ENCODE assay signal across 6 cellular contexts in genomic region chr4:112559053-112559452, GRCh38. TPM values are rescaled to one million over a fixed set of nuclear protein-coding genes. Genes with fewer than 3 reads are reported as not detected.
"Had no signal": no experiment of that assay in that cellular context is flagged by ENCODE, and none has a peak within 500 bp of the region (broad histone marks: within the 10 kb centered on the region; RNA-seq: fewer than 3 reads in every experiment).

No MANE protein-coding gene starts in this region.

- DNase-seq: GDM1, GF-D8 had no signal

- FAIRE-seq: G401.6, GM12891, GM18507 had no signal

RNA-seq across cellular contexts. Expression of gene NEUROG2, which starts 43.1 kb away (rescaled TPM):
- total RNA-seq: G401 had no signal
